In the genomic region with DNA sequence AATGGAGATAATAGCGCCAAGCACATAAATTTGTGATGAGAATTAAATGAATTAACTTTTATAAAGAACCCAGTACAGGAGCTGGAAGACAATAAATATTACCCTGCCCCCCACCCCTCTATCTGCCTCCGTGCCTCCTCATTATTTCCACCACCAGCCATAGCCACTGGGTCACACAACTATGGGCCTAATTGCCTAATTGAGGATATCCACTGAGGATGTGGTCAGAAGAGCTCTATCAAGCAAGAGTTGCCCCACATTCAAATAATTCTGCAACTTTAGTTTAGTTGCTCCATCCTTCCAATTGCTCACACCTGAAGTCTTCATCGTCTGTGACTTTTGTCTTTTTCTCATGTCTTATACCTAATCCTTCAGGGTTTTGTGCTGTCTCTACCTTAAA, we compare ENCODE assay signal across 1 cellular context.
TF ChIP-seq lines count a peak whose summit lies in the region.

No MANE protein-coding gene starts in this region.

TF ChIP-seq in A549, 52 proteins besides CTCF, POLR2A, EP300 and RAD21 (continued from another document):
- TF ChIP-seq SREBF2 (IDR thresholded peaks at IDR 0.05) (no peak), FOSL2 (IDR thresholded peaks at IDR 0.05) (no peak), FOSL2 (CRISPR knock-in tag; IDR thresholded peaks at IDR 0.05) (no peak), CHD4 (IDR thresholded peaks at IDR 0.05; ENCODE audit: borderline replicate concordance) (no peak), PHF8 (IDR thresholded peaks at IDR 0.05; ENCODE audit: borderline replicate concordance, low read depth) (no peak), HOXA7 (CRISPR knock-in tag; IDR thresholded peaks at IDR 0.05) (no peak), CBX2 (IDR thresholded peaks at IDR 0.05; ENCODE audit: borderline replicate concordance, low read depth) (no peak), CEBPB (IDR thresholded peaks at IDR 0.05) (no peak), NPAS2 (CRISPR knock-in tag; IDR thresholded peaks at IDR 0.05; ENCODE audit: borderline replicate concordance) (no peak), KDM1A (IDR thresholded peaks at IDR 0.05; ENCODE audit: low read depth) (no peak), MYC (IDR thresholded peaks at IDR 0.05; ENCODE audit: borderline replicate concordance, low read length) (no peak)
